8 cellular contexts compared by ENCODE assay signal in the genomic region with DNA sequence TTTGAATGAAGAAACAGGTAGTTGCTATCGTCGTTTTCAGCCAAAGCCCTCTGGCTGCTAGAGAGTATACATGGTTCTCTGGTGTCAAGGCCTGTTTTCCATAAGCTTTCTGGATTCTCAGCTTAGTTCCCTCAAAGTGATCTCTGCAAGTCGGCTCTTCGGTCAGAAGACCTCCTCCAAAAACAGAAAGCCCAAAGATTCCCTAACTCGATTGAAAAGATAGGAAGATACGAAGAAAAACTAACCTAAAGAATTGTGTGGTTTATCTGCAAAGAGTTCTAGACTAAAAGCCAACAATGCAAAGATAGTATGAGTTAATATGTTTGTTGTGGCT. TPM values are rescaled to one million over a fixed set of nuclear protein-coding genes. Genes with fewer than 3 reads are reported as not detected.
DNase-seq lines count a peak whose midpoint lies in the region; ATAC-seq and TF ChIP-seq lines count a peak whose summit lies in the region.

No MANE protein-coding gene starts in this region.

- TF ChIP-seq CTCF in WTC11 (IDR thresholded peaks at IDR 0.05) (no peak), heart left ventricle (IDR thresholded peaks at IDR 0.05) (no peak), sigmoid colon (IDR thresholded peaks at IDR 0.05) (no peak)

- H3K4me1 ChIP-seq in heart left ventricle = peaks cover 0 to 39% (median 19%) of the 10 kb centered on the region in 12 donors
- peaks cover 0 to 33% (median 21%) of the 10 kb centered on the region in 4 donors for H3K4me1 ChIP-seq in sigmoid colon

- POLR2A ChIA-PET in WTC11 (lab: Charles Lee) = interaction anchor here (0.6 kb wide), 1 partner anchor 95 kb away, joined by 4 read pairs; no protein-coding TSS in a partner anchor

- ATAC-seq in HG03025 (IDR thresholded peaks at IDR 0.05; ENCODE audit: low FRiP score, unreplicated experiment) = peak; percentile 9
- ATAC-seq in WTC11 = peak; percentile 0; the same call in 1 of the 2 replicates
- peak in 1 of 4 donors; percentile 4 for ATAC-seq in heart left ventricle
- no peak for ATAC-seq in HG02938 (IDR thresholded peaks at IDR 0.05; ENCODE audit: unreplicated experiment)

- CTCF ChIA-PET in WTC11 (lab: Charles Lee) = interaction anchor here (1.2 kb wide), 1 partner anchor 765 kb away, joined by 3 read pairs; no protein-coding TSS in a partner anchor

- H3K36me3 Mint-ChIP-seq in WTC11 = no peaks in the 10 kb centered on the region

- H3K27me3 Mint-ChIP-seq in WTC11 (ENCODE audit: low read depth) = no peaks in the 10 kb centered on the region; the same call in 1 of the 2 replicates

- WGBS in heart left ventricle, 4 donors = 8 to 10% (median 9%) methylated on average over 6 of the region's 6 CpGs
- 4 to 5% methylated on average over 6 of the region's 6 CpGs for WGBS in sigmoid colon, 2 donors

- peak overlapping the region; percentile 86 for H3K27ac Mint-ChIP-seq in WTC11

- no peak for TF ChIP-seq POLR2A in heart left ventricle (IDR thresholded peaks at IDR 0.05)
- no peak for TF ChIP-seq POLR2A in sigmoid colon (IDR thresholded peaks at IDR 0.05)

- H3K4me3 ChIP-seq in heart left ventricle (peak overlapping the region; percentile 75 to 90 (median 86)), sigmoid colon (peak overlapping the region; percentile 73 to 91 (median 88))

- peak overlapping the region; percentile 58 to 94 (median 86) for H3K27ac ChIP-seq in heart left ventricle
- peak overlapping the region; percentile 82 to 94 (median 92) for H3K27ac ChIP-seq in sigmoid colon

- no peaks in the 10 kb centered on the region for H3K9me3 ChIP-seq in heart left ventricle
- no peaks in the 10 kb centered on the region for H3K9me3 ChIP-seq in sigmoid colon

- no peak for TF ChIP-seq EP300 in sigmoid colon (IDR thresholded peaks at IDR 0.05)

- H3K4me3 Mint-ChIP-seq in WTC11 = peak overlapping the region; percentile 99

- H3K4me1 Mint-ChIP-seq in WTC11 = peaks cover 57% of the 10 kb centered on the region

- H3K27me3 ChIP-seq in heart left ventricle = no peaks in the 10 kb centered on the region
- H3K27me3 ChIP-seq in sigmoid colon = no peaks in the 10 kb centered on the region

- DNase-seq in DMS53 (lab: John Stamatoyannopoulos, UW) (peak; percentile 65), DMS53 treated with DMSO at 0.1 percent for 48 hours (lab: John Stamatoyannopoulos, UW; ENCODE audit: unreplicated experiment) (no peak), WTC11 (ENCODE audit: low spot score) (no peak), heart left ventricle (no peak), sigmoid colon (no peak), A172 (ENCODE audit: low spot score) (no peak)

- no peaks in the 10 kb centered on the region; the same call in 1 of the 2 replicates for H3K9me3 Mint-ChIP-seq in WTC11

- H3K36me3 ChIP-seq in heart left ventricle (no peaks in the 10 kb centered on the region), sigmoid colon (no peaks in the 10 kb centered on the region)

- intact Hi-C loops in heart left ventricle (cut with DNase I) = no loop called here
- intact Hi-C loops in sigmoid colon (cut with DNase I) = no loop called here

TF ChIP-seq in WTC11, 78 proteins besides CTCF, POLR2A, EP300 and RAD21 (continues in another document):
- no peak for TF ChIP-seq ZNF416 (CRISPR knock-in tag; IDR thresholded peaks at IDR 0.05)
- TF ChIP-seq ZNF425 (CRISPR knock-in tag; conservative IDR thresholded peaks at IDR 0.05) = no peak
- no peak for TF ChIP-seq ZNF263 (CRISPR knock-in tag; IDR thresholded peaks at IDR 0.05; ENCODE audit: low read depth)
- no peak for TF ChIP-seq IRF2 (CRISPR knock-in tag; IDR thresholded peaks at IDR 0.05; ENCODE audit: borderline replicate concordance, low read depth)
- TF ChIP-seq ZNF512 (CRISPR knock-in tag; IDR thresholded peaks at IDR 0.05; ENCODE audit: borderline replicate concordance) = no peak
- no peak for TF ChIP-seq ATF2 (CRISPR knock-in tag; IDR thresholded peaks at IDR 0.05; ENCODE audit: borderline replicate concordance, low read depth)
- no peak for TF ChIP-seq TCF7 (CRISPR knock-in tag; IDR thresholded peaks at IDR 0.05; ENCODE audit: low read depth)
- TF ChIP-seq USF2 (CRISPR knock-in tag; IDR thresholded peaks at IDR 0.05) = no peak
- TF ChIP-seq ZBTB43 (CRISPR knock-in tag; IDR thresholded peaks at IDR 0.05) = no peak

RNA-seq across cellular contexts. Expression of gene ASCC3, which starts 0.5 kb away (rescaled TPM):
- total RNA-seq in WTC11 (2021) (77.0 to 80.7 TPM (median 77.3 TPM) in 3 replicates), heart left ventricle (10 to 100 TPM; 11.3 to 29.2 (median 18.5) TPM), sigmoid colon (10 to 100 TPM; 22.4 to 27.1 (median 24.7) TPM)
- polyA plus RNA-seq in heart left ventricle (10 to 100 TPM in 1 of 2 donors, 1 to 10 TPM in 1; 3.4 to 13.6 TPM), sigmoid colon (10 to 100 TPM in 1 of 3 donors, 1 to 10 TPM in 2; 6.0 to 14.1 (median 7.9) TPM)
- total RNA-seq in A172 (2014; rRNA removed; shearing (Covaris generic)) = 39.4 and 41.7 TPM in 2 replicates
